ENCODE assay signal across 15 cellular contexts in the genomic region with DNA sequence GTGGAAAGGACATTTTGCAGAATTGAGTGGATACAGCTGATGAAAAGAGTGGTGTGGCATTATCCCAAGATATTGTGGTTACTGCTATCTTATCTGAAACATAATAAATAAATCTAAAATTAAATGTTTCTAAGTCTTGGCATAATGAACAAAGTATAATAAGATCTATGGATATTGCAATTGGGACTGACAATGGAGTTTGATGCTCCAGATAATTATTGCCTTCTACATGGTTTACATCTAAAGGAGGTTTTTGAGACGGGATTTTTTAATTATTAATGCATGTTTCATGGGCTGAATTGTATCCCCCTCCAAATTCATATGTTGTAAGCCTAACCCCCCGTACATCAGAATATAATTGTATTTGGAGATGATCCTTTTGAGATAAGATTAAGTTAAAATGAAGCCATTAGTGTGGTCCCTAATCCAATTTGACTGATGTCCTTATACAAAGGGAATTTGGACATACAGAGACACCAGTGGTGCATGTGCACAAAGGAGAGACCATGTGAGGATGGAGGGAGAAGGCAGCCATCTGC.
DNase-seq lines count a peak whose midpoint lies in the region; ATAC-seq and TF ChIP-seq lines count a peak whose summit lies in the region.
"Had no signal": no experiment of that assay in that cellular context is flagged by ENCODE, and none has a peak within 500 bp of the region (broad histone marks: within the 10 kb centered on the region; RNA-seq: fewer than 3 reads in every experiment).

No MANE protein-coding gene starts in this region.

- no peaks in the 10 kb centered on the region for H3K36me3 ChIP-seq in BE2C
- H3K36me3 ChIP-seq in WERI-Rb-1 = no peaks in the 10 kb centered on the region
- H3K36me3 ChIP-seq: BLaER1 treated with 17β-estradiol and CSF1 and Interleukin-3, amounts not matched to agents 10 nM and 100 nM had no signal

- no peak overlapping the region for H3K27ac ChIP-seq in WERI-Rb-1
- H3K27ac ChIP-seq: BLaER1 treated with 17β-estradiol and CSF1 and Interleukin-3, amounts not matched to agents 10 nM and 100 nM; GM23248 had no signal

- H3K27me3 ChIP-seq in BE2C (no peaks in the 10 kb centered on the region), WERI-Rb-1 (ENCODE audit: insufficient read depth, low read depth, severe bottlenecking) (no peaks in the 10 kb centered on the region)
- H3K27me3 ChIP-seq: BLaER1 treated with 17β-estradiol and CSF1 and Interleukin-3, amounts not matched to agents 10 nM and 100 nM had no signal

- H3K4me3 ChIP-seq in BE2C (ENCODE audit: low read depth, low read length) (no peak overlapping the region), WERI-Rb-1 (ENCODE audit: low read depth, low read length) (no peak overlapping the region), fibroblast of the aortic adventitia (ENCODE audit: low read depth, low read length) (no peak overlapping the region)
- H3K4me3 ChIP-seq: BLaER1 treated with 17β-estradiol and CSF1 and Interleukin-3, amounts not matched to agents 10 nM and 100 nM; GM23248 had no signal

- H3K4me1 ChIP-seq in BE2C = peaks cover 38% of the 10 kb centered on the region

- TF ChIP-seq CTCF in BE2C (IDR thresholded peaks at IDR 0.05; ENCODE audit: low read depth, low read length) (no peak), WERI-Rb-1 (IDR thresholded peaks at IDR 0.05; ENCODE audit: low read depth, low read length) (no peak), fibroblast of the aortic adventitia (IDR thresholded peaks at IDR 0.05; ENCODE audit: insufficient read depth, low read length) (no peak)

- peak; percentile 42 for DNase-seq in BE2C
- peak; percentile 93 for DNase-seq in NCI-H82 treated with DMSO at 0.1 percent for 48 hours (lab: John Stamatoyannopoulos, UW; ENCODE audit: unreplicated experiment)
- DNase-seq in WERI-Rb-1 = peak; percentile 23
- peak; percentile 5 for DNase-seq in fibroblast of the aortic adventitia (ENCODE audit: low read depth)
- DNase-seq in NCI-H1417 (lab: John Stamatoyannopoulos, UW) = no peak
- no peak for DNase-seq in SKM-1 (lab: John Stamatoyannopoulos, UW; ENCODE audit: unreplicated experiment)
- DNase-seq: 8988T; CD8-positive, alpha-beta T cell; COR-L47; DMS 273 treated with DMSO at 0.1 percent for 48 hours; DMS53; GM23248; HCEC 1CT had no signal

- H3K9me3 ChIP-seq in BE2C (no peaks in the 10 kb centered on the region), WERI-Rb-1 (ENCODE audit: severe bottlenecking) (no peaks in the 10 kb centered on the region)
- H3K9me3 ChIP-seq: BLaER1 treated with 17β-estradiol and CSF1 and Interleukin-3, amounts not matched to agents 10 nM and 100 nM had no signal

- no peak for ATAC-seq in HG03095 (IDR thresholded peaks at IDR 0.05; ENCODE audit: unreplicated experiment)
- ATAC-seq: CD8-positive, alpha-beta T cell had no signal

Comparison
In these comparisons a context has a peak if more than half of its experiments do, and no peak if none do; other contexts are left out.
1. DNase-seq: peak in BE2C (single experiment), NCI-H82 treated with DMSO at 0.1 percent for 48 hours (single experiment), WERI-Rb-1 (single experiment) and fibroblast of the aortic adventitia (single experiment); none in NCI-H1417 (0 of 3) and SKM-1 (single experiment).